16 cellular contexts compared by ENCODE assay signal in the genomic region with DNA sequence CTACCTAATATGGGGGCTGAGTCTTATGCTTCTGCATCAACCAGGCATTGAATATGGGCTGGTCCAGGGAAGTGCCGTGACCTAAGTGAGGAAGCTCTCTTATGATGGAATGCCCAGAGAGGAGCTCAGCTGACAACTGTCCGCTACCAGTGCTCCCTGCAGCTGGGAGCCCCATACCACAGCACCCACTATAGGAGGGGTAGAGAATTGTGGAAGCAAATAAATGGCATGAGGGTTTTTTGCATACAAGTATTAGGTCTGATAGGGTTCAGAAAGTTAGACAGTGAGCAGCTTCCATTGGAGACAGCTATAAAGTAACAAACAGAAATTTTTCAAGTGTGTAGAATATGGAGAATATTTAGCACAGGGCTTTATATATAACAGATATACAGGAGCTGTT. TPM values are rescaled to one million over a fixed set of nuclear protein-coding genes. Genes with fewer than 3 reads are reported as not detected.
A peak's percentile ranks its signal among the peaks of the same experiment; 100 is the strongest.
DNase-seq lines count a peak whose midpoint lies in the region; TF ChIP-seq lines count a peak whose summit lies in the region.
"Had no signal": no experiment of that assay in that cellular context is flagged by ENCODE, and none has a peak within 500 bp of the region (broad histone marks: within the 10 kb centered on the region; RNA-seq: fewer than 3 reads in every experiment).

No MANE protein-coding gene starts in this region.

- TF ChIP-seq CTCF in AG10803 (conservative IDR thresholded peaks at IDR 0.05; ENCODE audit: low read length) (peak; percentile 11; the same call in 1 of the 2 replicates), GM10248 (IDR thresholded peaks at IDR 0.05; ENCODE audit: control extremely low read depth, extremely low read depth, low read depth, missing control alignments) (peak; percentile 3), SU-DHL-6 (IDR thresholded peaks at IDR 0.05; ENCODE audit: insufficient read depth, low read length, poor library complexity, severe bottlenecking) (peak; percentile 9), endothelial cell (IDR thresholded peaks at IDR 0.05; ENCODE audit: unreplicated experiment) (peak; percentile 56)

- H3K4me3 ChIP-seq in AG10803 (ENCODE audit: low read length), result no peak overlapping the region
- no peak overlapping the region for H3K4me3 ChIP-seq in SU-DHL-6 (ENCODE audit: insufficient read depth, low read length, poor library complexity, severe bottlenecking)
- H3K4me3 ChIP-seq: esophagus squamous epithelium, hepatocyte, stomach had no signal

- H3K4me2 ChIP-seq in SU-DHL-6 (ENCODE audit: low read depth, low read length, poor library complexity, severe bottlenecking), result no peak overlapping the region
- H3K4me2 ChIP-seq: hepatocyte had no signal

- H3K27me3 Mint-ChIP-seq in endothelial cell (ENCODE audit: unreplicated experiment), result peaks cover 3% of the 10 kb centered on the region
- H3K27me3 Mint-ChIP-seq: activated naive CD8-positive, alpha-beta T cell treated with anti-CD3 and anti-CD28 coated beads, Interleukin-2, amount 10 ng/mL, durations not matched to agents 7 days and 5 days; CD4-positive, alpha-beta memory T cell had no signal

- POLR2A ChIA-PET in GM10248 (lab: Yijun Ruan, JAX), result no interaction called here

- no peak overlapping the region for H3K4me3 Mint-ChIP-seq in endothelial cell (ENCODE audit: unreplicated experiment)
- H3K4me3 Mint-ChIP-seq: activated naive CD8-positive, alpha-beta T cell treated with anti-CD3 and anti-CD28 coated beads, Interleukin-2, amount 10 ng/mL, durations not matched to agents 7 days and 5 days had no signal

- no peak overlapping the region for H3K9ac ChIP-seq in SU-DHL-6 (ENCODE audit: low read length)

- H2AFZ ChIP-seq in SU-DHL-6 (ENCODE audit: low read depth, low read length, severe bottlenecking), result no peak overlapping the region
- H2AFZ ChIP-seq: hepatocyte had no signal

- peaks cover 65% of the 10 kb centered on the region for H3K79me2 ChIP-seq in SU-DHL-6 (ENCODE audit: insufficient read depth, low read length)

- no peak for DNase-seq in AG10803 (ENCODE audit: low read depth)
- DNase-seq in GM10248 (ENCODE audit: extremely low spot score), result no peak
- DNase-seq in endothelial cell (ENCODE audit: low spot score), result no peak
- DNase-seq in Ammon's horn (ENCODE audit: low spot score), result no peak
- no peak for DNase-seq in NCI-H1092 treated with DMSO at 0.1 percent for 48 hours (lab: John Stamatoyannopoulos, UW)
- no peak for DNase-seq in GF-D8 (lab: John Stamatoyannopoulos, UW)
- DNase-seq: activated naive CD8-positive, alpha-beta T cell treated with anti-CD3 and anti-CD28 coated beads, Interleukin-2, amount 10 ng/mL, durations not matched to agents 7 days and 5 days; CD4-positive, alpha-beta memory T cell; EL; esophagus squamous epithelium; HCEC 1CT; NCI-H1436 treated with DMSO at 0.1 percent for 48 hours; NCI-H345; stomach had no signal

- H3K9me3 Mint-ChIP-seq in endothelial cell (ENCODE audit: unreplicated experiment), result no peaks in the 10 kb centered on the region
- H3K9me3 Mint-ChIP-seq: activated naive CD8-positive, alpha-beta T cell treated with anti-CD3 and anti-CD28 coated beads, Interleukin-2, amount 10 ng/mL, durations not matched to agents 7 days and 5 days; CD4-positive, alpha-beta memory T cell had no signal

- H3K36me3 Mint-ChIP-seq in endothelial cell (ENCODE audit: low read depth, unreplicated experiment), result peaks cover 11% of the 10 kb centered on the region

- H3K4me1 Mint-ChIP-seq in endothelial cell (ENCODE audit: unreplicated experiment), result peaks cover 13% of the 10 kb centered on the region

- H3K9me3 ChIP-seq in SU-DHL-6 (ENCODE audit: insufficient read depth, low read length), result no peaks in the 10 kb centered on the region
- H3K9me3 ChIP-seq: esophagus squamous epithelium, stomach had no signal

- peaks cover 2% of the 10 kb centered on the region for H3F3A ChIP-seq in SU-DHL-6 (ENCODE audit: insufficient read depth)

- no peak overlapping the region for H3K27ac ChIP-seq in SU-DHL-6 (ENCODE audit: low read depth, low read length)
- H3K27ac ChIP-seq: esophagus squamous epithelium, hepatocyte, stomach had no signal

- no peaks in the 10 kb centered on the region for H3K9me2 ChIP-seq in SU-DHL-6 (replicated peaks; ENCODE audit: insufficient read depth, low read length)

- no peak overlapping the region for H3K27ac Mint-ChIP-seq in endothelial cell (ENCODE audit: unreplicated experiment)
- H3K27ac Mint-ChIP-seq: activated naive CD8-positive, alpha-beta T cell treated with anti-CD3 and anti-CD28 coated beads, Interleukin-2, amount 10 ng/mL, durations not matched to agents 7 days and 5 days had no signal

- CTCF ChIA-PET in GM10248 (lab: Yijun Ruan, JAX), result interaction anchor here (0.9 to 3.8 kb wide), 9 partner anchors 9 to 1481 kb away, joined by 3 to 20 read pairs (median 3); no protein-coding TSS in a partner anchor

- peaks cover 13% of the 10 kb centered on the region; the same call in 1 of the 2 replicates for H3K36me3 ChIP-seq in SU-DHL-6 (ENCODE audit: low read length)

- H3K27me3 ChIP-seq in SU-DHL-6 (ENCODE audit: low read length), result no peaks in the 10 kb centered on the region
- H3K27me3 ChIP-seq: esophagus squamous epithelium, hepatocyte, stomach had no signal

- H4K20me1 ChIP-seq in SU-DHL-6 (ENCODE audit: low read depth, low read length), result 0 out of 2 replicates have a peak, but pooled peaks cover 7% of the 10 kb centered on the region

RNA-seq across cellular contexts. Expression of a gene that starts 4.6 kb away (rescaled TPM):
- total RNA-seq in endothelial cell (ENCODE audit: unreplicated experiment), result 22.2 TPM

RNA-seq across cellular contexts. Expression of a gene that starts 5.3 kb away (rescaled TPM):
- 5.4 TPM for total RNA-seq in endothelial cell (ENCODE audit: unreplicated experiment)

Comparison
In these comparisons a context has a peak if more than half of its experiments do, and no peak if none do; other contexts are left out.
1. CTCF ChIP-seq: peak in every context shown above with its lines; median percentile 56 in endothelial cell; 11 in AG10803; 9 in SU-DHL-6; 3 in GM10248.